7 cellular contexts compared by ENCODE assay signal in the genomic region with DNA sequence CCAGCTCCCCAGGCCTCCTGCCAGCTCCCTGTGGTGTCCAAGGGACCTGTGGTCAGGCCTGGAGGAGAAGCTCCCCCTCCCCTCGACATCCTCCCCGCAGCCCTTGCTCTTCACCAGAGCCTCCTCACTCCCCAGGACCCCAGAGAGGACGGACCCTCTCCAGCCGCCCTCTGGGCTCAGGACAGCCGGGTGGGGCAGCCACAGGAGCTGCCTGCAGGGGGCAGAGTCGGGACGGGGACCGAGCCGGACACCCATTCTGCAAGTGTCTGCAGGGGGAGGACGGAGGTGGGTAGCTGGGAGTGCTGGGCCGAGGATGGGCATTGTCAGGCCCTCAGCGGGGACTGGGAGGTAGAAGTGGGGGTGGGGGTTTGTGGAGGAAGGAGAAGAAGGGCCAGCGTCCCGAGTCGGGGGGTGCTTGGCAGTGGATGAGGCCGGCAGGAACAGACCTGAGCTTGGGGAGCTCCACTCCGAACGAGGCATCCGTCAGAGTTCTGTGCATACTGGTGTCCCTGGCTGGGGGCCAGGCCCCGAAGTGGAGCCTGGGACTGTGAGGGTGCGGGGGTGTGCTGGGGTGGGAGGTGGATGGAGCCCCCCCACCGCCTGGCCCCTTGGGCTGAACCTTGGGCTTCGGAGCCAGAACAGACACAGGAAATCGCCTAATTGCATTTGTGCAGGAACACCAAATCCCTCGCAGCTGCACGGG. TPM values are rescaled to one million over a fixed set of nuclear protein-coding genes. Genes with fewer than 3 reads are reported as not detected.
DNase-seq lines count a peak whose midpoint lies in the region; ATAC-seq and TF ChIP-seq lines count a peak whose summit lies in the region.
"Had no signal": no experiment of that assay in that cellular context is flagged by ENCODE, and none has a peak within 500 bp of the region (broad histone marks: within the 10 kb centered on the region; RNA-seq: fewer than 3 reads in every experiment).

No MANE protein-coding gene starts in this region.

- no peaks in the 10 kb centered on the region for H3K9me3 ChIP-seq in gastroesophageal sphincter
- H3K9me3 ChIP-seq in upper lobe of left lung: no peaks in the 10 kb centered on the region

- H3K27ac ChIP-seq in gastroesophageal sphincter (peak overlapping the region in 3 of 4 donors; percentile 79 to 88 (median 81)), upper lobe of left lung (no peak overlapping the region)

- TF ChIP-seq CTCF in AG10803 (conservative IDR thresholded peaks at IDR 0.05; ENCODE audit: low read length) (peak; percentile 54), gastroesophageal sphincter (IDR thresholded peaks at IDR 0.05) (peak in 3 of 4 experiments; percentile 44 to 74 (median 51)), upper lobe of left lung (IDR thresholded peaks at IDR 0.05) (peak; percentile 19 to 53 (median 46))

- TF ChIP-seq EP300 in gastroesophageal sphincter (IDR thresholded peaks at IDR 0.05): no peak
- TF ChIP-seq EP300 in upper lobe of left lung (IDR thresholded peaks at IDR 0.05): no peak

- peak; percentile 14 for ATAC-seq in gastroesophageal sphincter
- peak in 1 of 2 donors; percentile 38 for ATAC-seq in upper lobe of left lung (ENCODE audit: low FRiP score in 2 of 2)
- ATAC-seq in GM21529 (IDR thresholded peaks at IDR 0.05; ENCODE audit: unreplicated experiment): no peak

- no peak for TF ChIP-seq POLR2A in gastroesophageal sphincter (IDR thresholded peaks at IDR 0.05)
- no peak for TF ChIP-seq POLR2A in upper lobe of left lung (IDR thresholded peaks at IDR 0.05)

- H3K4me3 ChIP-seq in AG10803 (ENCODE audit: low read length) (no peak overlapping the region), gastroesophageal sphincter (peak overlapping the region in 1 of 2 donors; percentile 27), upper lobe of left lung (no peak overlapping the region)

- H3K27me3 ChIP-seq in gastroesophageal sphincter (peaks cover 8% of the 10 kb centered on the region), upper lobe of left lung (no peaks in the 10 kb centered on the region)

- H3K4me1 ChIP-seq in gastroesophageal sphincter (peaks cover 0 to 81% (median 42%) of the 10 kb centered on the region in 3 donors), upper lobe of left lung (peaks cover 0 to 21% (median 6%) of the 10 kb centered on the region in 4 donors)

- no peak for DNase-seq in AG10803 (ENCODE audit: low read depth)
- peak; percentile 44 for DNase-seq in NAMALWA (ENCODE audit: low spot score)
- DNase-seq in upper lobe of left lung: peak; percentile 23 to 85
- no peak for DNase-seq in activated CD4-positive, alpha-beta T cell treated with anti-CD3 and anti-CD28 coated beads, Interleukin-2, amount 50 U/mL, for 4 hours
- DNase-seq: naive B cell had no signal

- 0 to 23% methylated on average over 2 to 8 of the region's 26 CpGs for WGBS in gastroesophageal sphincter (ENCODE audit: low coverage in 1 of 2), 2 donors
- WGBS in upper lobe of left lung, 2 donors: 43 to 48% methylated on average over 20 to 21 of the region's 26 CpGs

- H3K36me3 ChIP-seq in gastroesophageal sphincter (no peaks in the 10 kb centered on the region), upper lobe of left lung (no peaks in the 10 kb centered on the region)

RNA-seq across cellular contexts. Expression of a gene that starts 15.2 kb away (rescaled TPM):
- total RNA-seq in gastroesophageal sphincter: not detected
- not detected for total RNA-seq in upper lobe of left lung

RNA-seq across cellular contexts. Expression of a gene that starts 23.6 kb away (rescaled TPM):
- total RNA-seq in gastroesophageal sphincter: 100 to 1,000 TPM in 1 of 4 donors, 10 to 100 TPM in 3; 13.4 to 133 (median 47.7) TPM
- 100 to 1,000 TPM in 2 of 6 donors, 10 to 100 TPM in 4; 29.3 to 162 (median 66.2) TPM for total RNA-seq in upper lobe of left lung

RNA-seq across cellular contexts. Expression of a gene that starts 37.7 kb away (rescaled TPM):
- total RNA-seq in gastroesophageal sphincter (1 to 10 TPM in 1 of 4 donors, not detected in 3; 1.0 TPM), upper lobe of left lung (10 to 100 TPM in 5 of 6 donors, 1 to 10 TPM in 1; 7.3 to 28.3 (median 16.7) TPM)

RNA-seq across cellular contexts. Expression of a gene that starts 41.7 kb away (rescaled TPM):
- total RNA-seq in gastroesophageal sphincter (1 to 10 TPM in 1 of 4 donors, not detected in 3; 2.2 TPM), upper lobe of left lung (10 to 100 TPM in 4 of 6 donors, 1 to 10 TPM in 2; 7.4 to 31.3 (median 22.9) TPM)

RNA-seq across cellular contexts. Expression of a gene that starts 43.0 kb away (rescaled TPM):
- total RNA-seq in gastroesophageal sphincter (1 to 10 TPM; 1.7 to 4.3 (median 2.5) TPM), upper lobe of left lung (10 to 100 TPM in 1 of 6 donors, 1 to 10 TPM in 4, not detected in 1; 1.1 to 13.1 (median 2.4) TPM)

Comparison
In these comparisons a context has a peak if more than half of its experiments do, and no peak if none do; other contexts are left out.
1. DNase-seq: peak in NAMALWA (single experiment) and upper lobe of left lung (2 of 2); none in AG10803 (single experiment) and activated CD4-positive, alpha-beta T cell treated with anti-CD3 and anti-CD28 coated beads, Interleukin-2, amount 50 U/mL, for 4 hours (0 of 2).
2. H3K27ac ChIP-seq: peak in gastroesophageal sphincter (3 of 4); none in upper lobe of left lung (0 of 4).
3. RNA of a gene that starts 37.7 kb away (total RNA-seq): 7.3 to 28.3 TPM in upper lobe of left lung; 1.0 TPM in gastroesophageal sphincter; every median in the first group is over 4 times any median in the second.
4. Peak in every context shown above with its lines, with median percentiles within 50 percentile points of each other: CTCF ChIP-seq.